29 cellular contexts compared by ENCODE assay signal in the genomic region with DNA sequence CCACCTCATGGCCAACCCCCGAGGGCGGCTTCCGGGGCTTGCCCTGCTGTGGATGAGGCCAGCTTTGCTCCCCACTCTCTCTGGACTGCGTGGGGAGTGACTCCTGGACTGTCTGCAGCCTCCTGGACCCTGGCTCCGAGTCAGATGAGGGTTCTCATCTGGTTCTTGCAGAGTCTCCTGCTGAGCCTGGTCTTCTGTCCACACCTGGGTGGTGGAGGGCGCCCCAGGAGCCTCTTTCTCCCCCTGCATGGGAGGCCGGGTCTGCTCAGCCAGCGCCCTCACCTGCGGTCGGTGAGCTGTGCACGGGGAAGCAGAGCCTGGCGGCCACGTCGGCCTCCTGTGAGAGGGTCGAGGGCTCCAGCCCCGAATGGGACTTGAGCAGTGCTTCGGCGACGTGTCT.
"Had no signal": no experiment of that assay in that cellular context is flagged by ENCODE, and none has a peak within 500 bp of the region (broad histone marks: within the 10 kb centered on the region; RNA-seq: fewer than 3 reads in every experiment).

No MANE protein-coding gene starts in this region.

- H3K36me3 ChIP-seq: colonic mucosa, gastrocnemius medialis, thoracic aorta had no signal

- H3K4me1 ChIP-seq: gastrocnemius medialis had no signal

- DNase-seq: activated CD4-positive, alpha-beta memory T cell treated with anti-CD3 and anti-CD28 coated beads for 36 hours; activated CD4-positive, alpha-beta T cell treated with anti-CD3 and anti-CD28 coated beads, Interleukin-2, amount 10 ng/mL, durations not matched to agents 24 days and 14 days; activated CD8-positive, alpha-beta memory T cell treated with anti-CD3 and anti-CD28 coated beads, Interleukin-2, amount 50 U/mL, for 4 hours; activated gamma-delta T cell treated with Interleukin-2 at 50 U/mL for 16 hours; activated naive CD4-positive, alpha-beta T cell treated with anti-CD3 and anti-CD28 coated beads, Interleukin-2, amount 50 U/mL, for 16 hours; activated T-cell treated with anti-CD3 and anti-CD28 coated beads, Interleukin-2, amount 50 U/mL, for 1 hour; anterior cingulate cortex; cerebellar nuclear complex; colonic mucosa; effector CD8-positive, alpha-beta T cell; gastrocnemius medialis; glutamatergic neuron; left ventricle myocardium superior; mammary epithelial cell; midbrain; naive thymus-derived CD4-positive, alpha-beta T cell; nucleus accumbens; right cardiac atrium; stimulated activated CD4-positive, alpha-beta T cell treated with anti-CD3 and anti-CD28 coated beads, Interleukin-12 subunit alpha, Interleukin-12 subunit beta, amount 100 ng/mL, for 4 hours; stimulated activated CD4-positive, alpha-beta T cell treated with anti-CD3 and anti-CD28 coated beads, Interleukin-4, amount 100 ng/mL, for 1 hour; stimulated activated naive CD8-positive, alpha-beta T cell treated with anti-CD3 and anti-CD28 coated beads, Interleukin-15, Interleukin-2, amounts not matched to agents 100 U/mL and 50 U/mL, for 24 hours; SW 1271; T-helper 9 cell; trophoblast cell had no signal

- H3K27me3 Mint-ChIP-seq: activated CD4-positive, alpha-beta memory T cell treated with anti-CD3 and anti-CD28 coated beads for 36 hours; activated CD4-positive, alpha-beta T cell treated with anti-CD3 and anti-CD28 coated beads, Interleukin-2, amount 10 ng/mL, durations not matched to agents 24 days and 14 days; naive thymus-derived CD4-positive, alpha-beta T cell had no signal

- H3K9me3 Mint-ChIP-seq: activated CD4-positive, alpha-beta memory T cell treated with anti-CD3 and anti-CD28 coated beads for 36 hours; activated CD4-positive, alpha-beta T cell treated with anti-CD3 and anti-CD28 coated beads, Interleukin-2, amount 10 ng/mL, durations not matched to agents 24 days and 14 days; activated T-helper 1 cell treated with anti-CD3 and anti-CD28 coated beads, Interleukin-12 subunit alpha, Interleukin-12 subunit beta, Interleukin-2, Interleukin-4 antibody, amounts not matched to agents 30 ng/mL and 10 ng/mL and 1 ng/mL, durations not matched to agents 14 hours and 24 hours and 36 hours; T-helper 1 cell treated with Interleukin-12 subunit alpha and Interleukin-12 subunit beta and Interleukin-4 antibody, amounts not matched to agents 30 μg/mL and 1 μg/mL, for 36 hours had no signal

- H3K27me3 ChIP-seq: body of pancreas, colonic mucosa had no signal

- H3K4me3 Mint-ChIP-seq: activated CD4-positive, alpha-beta memory T cell treated with anti-CD3 and anti-CD28 coated beads for 36 hours; activated CD4-positive, alpha-beta T cell treated with anti-CD3 and anti-CD28 coated beads, Interleukin-2, amount 10 ng/mL, durations not matched to agents 24 days and 14 days; activated T-helper 1 cell treated with anti-CD3 and anti-CD28 coated beads, Interleukin-12 subunit alpha, Interleukin-12 subunit beta, Interleukin-2, Interleukin-4 antibody, amounts not matched to agents 30 ng/mL and 10 ng/mL and 1 ng/mL, durations not matched to agents 14 hours and 24 hours and 36 hours; T-helper 1 cell treated with Interleukin-12 subunit alpha and Interleukin-12 subunit beta and Interleukin-4 antibody, amounts not matched to agents 30 μg/mL and 1 μg/mL, for 36 hours had no signal

- ATAC-seq: body of pancreas; gastrocnemius medialis; left ventricle myocardium superior; naive thymus-derived CD4-positive, alpha-beta T cell; right cardiac atrium; stimulated activated naive CD8-positive, alpha-beta T cell treated with anti-CD3 and anti-CD28 coated beads, Interleukin-15, Interleukin-2, amounts not matched to agents 100 U/mL and 50 U/mL, for 24 hours had no signal

- H3K27ac ChIP-seq: body of pancreas, colonic mucosa, gastrocnemius medialis, thoracic aorta, VCaP had no signal

- H3K36me3 Mint-ChIP-seq: activated CD4-positive, alpha-beta memory T cell treated with anti-CD3 and anti-CD28 coated beads for 36 hours had no signal

- H3K27ac Mint-ChIP-seq: activated CD4-positive, alpha-beta memory T cell treated with anti-CD3 and anti-CD28 coated beads for 36 hours; activated CD4-positive, alpha-beta T cell treated with anti-CD3 and anti-CD28 coated beads, Interleukin-2, amount 10 ng/mL, durations not matched to agents 24 days and 14 days; activated T-helper 1 cell treated with anti-CD3 and anti-CD28 coated beads, Interleukin-12 subunit alpha, Interleukin-12 subunit beta, Interleukin-2, Interleukin-4 antibody, amounts not matched to agents 30 ng/mL and 10 ng/mL and 1 ng/mL, durations not matched to agents 14 hours and 24 hours and 36 hours; T-helper 1 cell treated with Interleukin-12 subunit alpha and Interleukin-12 subunit beta and Interleukin-4 antibody, amounts not matched to agents 30 μg/mL and 1 μg/mL, for 36 hours had no signal

- H3K4me3 ChIP-seq: body of pancreas, colonic mucosa, gastrocnemius medialis, thoracic aorta had no signal

- H3K9me3 ChIP-seq: body of pancreas, colonic mucosa, gastrocnemius medialis, thoracic aorta had no signal

- H3K4me1 Mint-ChIP-seq: activated CD4-positive, alpha-beta T cell treated with anti-CD3 and anti-CD28 coated beads, Interleukin-2, amount 10 ng/mL, durations not matched to agents 24 days and 14 days had no signal
